Comparison of ENCODE assay signal across 24 cellular contexts in genomic region chr6:106811088-106811686, GRCh38.
A peak's percentile ranks its signal among the peaks of the same experiment; 100 is the strongest.
DNase-seq lines count a peak whose midpoint lies in the region; ATAC-seq, FAIRE-seq and TF ChIP-seq lines count a peak whose summit lies in the region.
"Had no signal": no experiment of that assay in that cellular context is flagged by ENCODE, and none has a peak within 500 bp of the region (broad histone marks: within the 10 kb centered on the region; RNA-seq: fewer than 3 reads in every experiment).

No MANE protein-coding gene starts in this region.

- no peak for TF ChIP-seq EP300 in K562 (IDR thresholded peaks at IDR 0.05; ENCODE audit: low read length)

- H3K36me3 ChIP-seq in Karpas-422 (ENCODE audit: insufficient read depth, low read length) (no peaks in the 10 kb centered on the region), K562 (ENCODE audit: control insufficient read depth, insufficient read depth, low read length) (no peaks in the 10 kb centered on the region)
- H3K36me3 ChIP-seq: BE2C had no signal

- H3K4me1 ChIP-seq in Karpas-422 (ENCODE audit: low read length) (peaks cover 12% of the 10 kb centered on the region), K562 (replicated peaks in 1 of 2; ENCODE audit: control insufficient read depth in 2 of 2, insufficient read depth in 2 of 2, low read length in 2 of 2) (no peaks in the 10 kb centered on the region)
- H3K4me1 ChIP-seq: BE2C, BLaER1 had no signal

- no peaks in the 10 kb centered on the region for H3K9me1 ChIP-seq in K562 (ENCODE audit: control insufficient read depth, insufficient read depth, low read length)

- no peak for FAIRE-seq in K562 (lab: Jason Lieb, UNC)
- FAIRE-seq: A204.1, G401.6, GM12892, GM18507 had no signal

- no peak for TF ChIP-seq CTCF in K562 (IDR thresholded peaks at IDR 0.05 in 2 of 3, conservative IDR thresholded peaks at IDR 0.05 in 1 of 3; ENCODE audit: insufficient read depth in 2 of 3, low read depth in 1 of 3, low read length in 3 of 3)

- DNase-seq in Karpas-422 (no peak), K562 (ENCODE audit: extremely low read depth in 1 of 4, low spot score in 3 of 4) (no peak), EL (no peak)
- DNase-seq in NK-92 treated with Interleukin-12 subunit alpha and Interleukin-12 subunit beta, amount 100 ng/mL, for 24 hours (lab: John Stamatoyannopoulos, UW): no peak
- DNase-seq: 8988T; ACHN; BE2C; C1 segment of cervical spinal cord; CD4-positive, alpha-beta memory T cell; CD4-positive, CD25-positive, alpha-beta regulatory T cell; CD8-positive, alpha-beta memory T cell; COR-L47; DMS 273 treated with DMSO at 0.1 percent for 48 hours; DMS153; DMS53; DMS79; DND-41; GF-D8 had no signal

- CTCF ChIA-PET in K562 (lab: Yijun Ruan, JAX; ENCODE audit: low intra/inter-chr PET ratio): no interaction called here

- H3K4me2 ChIP-seq in Karpas-422 (ENCODE audit: low read depth, low read length, poor library complexity, severe bottlenecking) (no peak overlapping the region), K562 (ENCODE audit: insufficient read depth, low read length) (no peak overlapping the region)
- H3K4me2 ChIP-seq: BLaER1 had no signal

- POLR2A ChIA-PET in K562 (lab: Yijun Ruan, JAX): no interaction called here

- H3K79me2 ChIP-seq in Karpas-422 (ENCODE audit: low read length): no peaks in the 10 kb centered on the region
- no peaks in the 10 kb centered on the region for H3K79me2 ChIP-seq in K562 (ENCODE audit: control insufficient read depth, insufficient read depth, low read length)

- ATAC-seq in K562: no peak
- ATAC-seq in HG02678 (IDR thresholded peaks at IDR 0.05; ENCODE audit: unreplicated experiment): no peak

- H3K9me2 ChIP-seq in Karpas-422 (replicated peaks; ENCODE audit: insufficient read depth, low read length): no peaks in the 10 kb centered on the region

- intact Hi-C loops in K562 (cut with micrococcal nuclease): no loop called here

- 43% methylated on average over 3 of the region's 3 CpGs for WGBS in K562 (ENCODE audit: insufficient coverage, low coverage, missing lambda C conversion rate)

- BruUV-seq in K562 (replicated peaks; lab: Mats Ljungman, UMichigan): no TSS peak

- H3K27me3 ChIP-seq in Karpas-422 (ENCODE audit: low read length): no peaks in the 10 kb centered on the region
- no peaks in the 10 kb centered on the region for H3K27me3 ChIP-seq in K562 (ENCODE audit: control insufficient read depth in 2 of 2, insufficient read depth in 2 of 2, low read length in 2 of 2)
- H3K27me3 ChIP-seq: BE2C, BLaER1 had no signal

- TF ChIP-seq POLR2A in K562 (conservative IDR thresholded peaks at IDR 0.05): no peak

- TF ChIP-seq RAD21 in K562 (CRISPR knock-in tag; conservative IDR thresholded peaks at IDR 0.05 in 1 of 2, IDR thresholded peaks at IDR 0.05 in 1 of 2): no peak

- H3K4me3 ChIP-seq in Karpas-422 (ENCODE audit: low read length) (0 out of 2 replicates have a peak overlapping the region, but pooled peaks have one; percentile 14), K562 (no peak overlapping the region)
- H3K4me3 ChIP-seq: BLaER1 had no signal

- H3K9ac ChIP-seq in Karpas-422 (ENCODE audit: low read length) (no peak overlapping the region), K562 (ENCODE audit: insufficient read depth in 1 of 2, low read depth in 2 of 2, low read length in 2 of 2) (no peak overlapping the region)
- H3K9ac ChIP-seq: BLaER1 had no signal

- H3K27ac ChIP-seq in Karpas-422 (ENCODE audit: low read length) (no peak overlapping the region; the same call in 1 of the 2 replicates), K562 (ENCODE audit: extremely low read depth, low read depth, low read length) (no peak overlapping the region)
- H3K27ac ChIP-seq: BLaER1 had no signal

- in situ Hi-C loops in K562 (cut with MboI): no loop called here

- H2AFZ ChIP-seq in Karpas-422 (ENCODE audit: low read length): no peak overlapping the region
- no peak overlapping the region for H2AFZ ChIP-seq in K562 (ENCODE audit: low read depth, low read length)

- H4K20me1 ChIP-seq in Karpas-422 (ENCODE audit: insufficient read depth, low read depth, low read length): no peaks in the 10 kb centered on the region
- H4K20me1 ChIP-seq in K562 (replicated peaks; ENCODE audit: control insufficient read depth, insufficient read depth, low read length): no peaks in the 10 kb centered on the region
- H4K20me1 ChIP-seq: BLaER1 had no signal

- H3K9me3 ChIP-seq in Karpas-422 (ENCODE audit: low read length) (peaks cover 11% of the 10 kb centered on the region; the same call in 1 of the 2 replicates), K562 (replicated peaks; ENCODE audit: control insufficient read depth, insufficient read depth, low read depth, low read length) (no peaks in the 10 kb centered on the region)
- H3K9me3 ChIP-seq: BE2C had no signal

TF ChIP-seq in K562, 482 proteins besides CTCF, POLR2A, EP300 and RAD21:
- TF ChIP-seq MXI1 (IDR thresholded peaks at IDR 0.05; ENCODE audit: low read depth, low read length) (no peak), CBX5 (IDR thresholded peaks at IDR 0.05; ENCODE audit: borderline replicate concordance, low read depth) (no peak), ETV5 (CRISPR knock-in tag; IDR thresholded peaks at IDR 0.05; ENCODE audit: low read depth) (no peak), TRIM28 (IDR thresholded peaks at IDR 0.05) (peak; percentile 65), SPI1 (IDR thresholded peaks at IDR 0.05; ENCODE audit: borderline replicate concordance, low read depth, low read length) (no peak), ZBTB11 (CRISPR knock-in tag; IDR thresholded peaks at IDR 0.05) (no peak), TRIM24 (IDR thresholded peaks at IDR 0.05) (0 out of 4 replicates have a peak, but pooled peaks of 1 of the 2 experiments have one; percentile 26)
